Comparison of ENCODE assay signal across 27 cellular contexts in genomic region chr9:1442105-1442504, GRCh38.
"Had no signal": no experiment of that assay in that cellular context is flagged by ENCODE, and none has a peak within 500 bp of the region (broad histone marks: within the 10 kb centered on the region; RNA-seq: fewer than 3 reads in every experiment).

No MANE protein-coding gene starts in this region.

- FAIRE-seq: colon, endometrium, endothelial cell of umbilical vein had no signal

- H3K27ac ChIP-seq: colonic mucosa, coronary artery, dorsolateral prefrontal cortex, epithelial cell of prostate, esophagus muscularis mucosa, esophagus squamous epithelium, foreskin keratinocyte, gastrocnemius medialis, gastroesophageal sphincter, heart left ventricle, heart right ventricle, hepatocyte had no signal

- H3K4me1 ChIP-seq: colonic mucosa, esophagus muscularis mucosa, esophagus squamous epithelium, foreskin keratinocyte, gastrocnemius medialis, gastroesophageal sphincter, heart left ventricle, heart right ventricle had no signal

- H3K4me3 ChIP-seq: colonic mucosa, coronary artery, dorsolateral prefrontal cortex, esophagus muscularis mucosa, esophagus squamous epithelium, gastrocnemius medialis, gastroesophageal sphincter, heart left ventricle, heart right ventricle, hepatocyte had no signal

- H3K9me3 ChIP-seq: colonic mucosa, esophagus muscularis mucosa, esophagus squamous epithelium, gastrocnemius medialis, gastroesophageal sphincter, heart left ventricle, heart right ventricle had no signal

- H3K27me3 ChIP-seq: colonic mucosa, dorsolateral prefrontal cortex, esophagus muscularis mucosa, foreskin keratinocyte, gastrocnemius medialis, gastroesophageal sphincter, heart left ventricle, heart right ventricle, hepatocyte had no signal

- DNase-seq: colonic mucosa; cortex of kidney; dermis blood vessel endothelial cell; dorsolateral prefrontal cortex; effector CD4-positive, alpha-beta T cell; effector CD8-positive, alpha-beta T cell; effector memory CD4-positive, alpha-beta T cell; effector memory CD8-positive, alpha-beta T cell; endodermal cell; erythroblast; esophagus squamous epithelium; foreskin fibroblast; foreskin keratinocyte; foreskin melanocyte; gastrocnemius medialis; glutamatergic neuron; head of caudate nucleus; heart left ventricle; heart right ventricle had no signal

- ATAC-seq: effector memory CD8-positive, alpha-beta T cell; foreskin keratinocyte; gastrocnemius medialis; gastroesophageal sphincter; heart left ventricle; heart right ventricle had no signal

- H3K36me3 ChIP-seq: colonic mucosa, esophagus muscularis mucosa, esophagus squamous epithelium, gastrocnemius medialis, gastroesophageal sphincter, heart left ventricle, heart right ventricle had no signal
